ENCODE assay signal across 1 cellular context in the genomic region with DNA sequence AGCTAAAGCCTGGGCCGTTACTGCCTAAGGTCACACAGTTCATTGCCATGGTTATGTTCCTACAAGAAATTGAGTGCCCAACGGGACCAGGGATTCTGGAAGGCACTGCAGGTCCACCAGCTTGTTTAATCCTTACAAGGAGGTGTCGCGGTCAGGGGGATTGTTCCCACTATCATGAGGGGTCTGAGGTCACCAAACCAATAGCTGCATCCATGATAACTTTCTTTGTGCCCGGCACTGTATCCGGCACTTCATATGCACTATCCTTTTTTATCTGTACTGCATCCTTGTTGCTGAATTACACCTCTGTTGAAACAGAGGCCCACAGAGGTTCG.
TF ChIP-seq lines count a peak whose summit lies in the region.

No MANE protein-coding gene starts in this region.

TF ChIP-seq in HCT116, 20 proteins besides CTCF, POLR2A, EP300 and RAD21 (continued from another document):
- TF ChIP-seq, protein P1, sequence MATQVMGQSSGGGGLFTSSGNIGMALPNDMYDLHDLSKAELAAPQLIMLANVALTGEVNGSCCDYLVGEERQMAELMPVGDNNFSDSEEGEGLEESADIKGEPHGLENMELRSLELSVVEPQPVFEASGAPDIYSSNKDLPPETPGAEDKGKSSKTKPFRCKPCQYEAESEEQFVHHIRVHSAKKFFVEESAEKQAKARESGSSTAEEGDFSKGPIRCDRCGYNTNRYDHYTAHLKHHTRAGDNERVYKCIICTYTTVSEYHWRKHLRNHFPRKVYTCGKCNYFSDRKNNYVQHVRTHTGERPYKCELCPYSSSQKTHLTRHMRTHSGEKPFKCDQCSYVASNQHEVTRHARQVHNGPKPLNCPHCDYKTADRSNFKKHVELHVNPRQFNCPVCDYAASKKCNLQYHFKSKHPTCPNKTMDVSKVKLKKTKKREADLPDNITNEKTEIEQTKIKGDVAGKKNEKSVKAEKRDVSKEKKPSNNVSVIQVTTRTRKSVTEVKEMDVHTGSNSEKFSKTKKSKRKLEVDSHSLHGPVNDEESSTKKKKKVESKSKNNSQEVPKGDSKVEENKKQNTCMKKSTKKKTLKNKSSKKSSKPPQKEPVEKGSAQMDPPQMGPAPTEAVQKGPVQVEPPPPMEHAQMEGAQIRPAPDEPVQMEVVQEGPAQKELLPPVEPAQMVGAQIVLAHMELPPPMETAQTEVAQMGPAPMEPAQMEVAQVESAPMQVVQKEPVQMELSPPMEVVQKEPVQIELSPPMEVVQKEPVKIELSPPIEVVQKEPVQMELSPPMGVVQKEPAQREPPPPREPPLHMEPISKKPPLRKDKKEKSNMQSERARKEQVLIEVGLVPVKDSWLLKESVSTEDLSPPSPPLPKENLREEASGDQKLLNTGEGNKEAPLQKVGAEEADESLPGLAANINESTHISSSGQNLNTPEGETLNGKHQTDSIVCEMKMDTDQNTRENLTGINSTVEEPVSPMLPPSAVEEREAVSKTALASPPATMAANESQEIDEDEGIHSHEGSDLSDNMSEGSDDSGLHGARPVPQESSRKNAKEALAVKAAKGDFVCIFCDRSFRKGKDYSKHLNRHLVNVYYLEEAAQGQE (IDR thresholded peaks at IDR 0.05; ENCODE audit: low read depth): no peak
- TF ChIP-seq JUND (IDR thresholded peaks at IDR 0.05) (no peak), SRF (IDR thresholded peaks at IDR 0.05; ENCODE audit: low read depth) (no peak), TCF7L2 (IDR thresholded peaks at IDR 0.05; ENCODE audit: borderline replicate concordance, extremely low read depth, insufficient read depth, insufficient read length) (no peak), YY1 (IDR thresholded peaks at IDR 0.05; ENCODE audit: extremely low read depth, insufficient replicate concordance, low read depth, low read length) (no peak), ZNF274 (IDR thresholded peaks at IDR 0.05; ENCODE audit: low read depth, low read length) (no peak)
